1 cellular context compared by ENCODE assay signal in the genomic region with DNA sequence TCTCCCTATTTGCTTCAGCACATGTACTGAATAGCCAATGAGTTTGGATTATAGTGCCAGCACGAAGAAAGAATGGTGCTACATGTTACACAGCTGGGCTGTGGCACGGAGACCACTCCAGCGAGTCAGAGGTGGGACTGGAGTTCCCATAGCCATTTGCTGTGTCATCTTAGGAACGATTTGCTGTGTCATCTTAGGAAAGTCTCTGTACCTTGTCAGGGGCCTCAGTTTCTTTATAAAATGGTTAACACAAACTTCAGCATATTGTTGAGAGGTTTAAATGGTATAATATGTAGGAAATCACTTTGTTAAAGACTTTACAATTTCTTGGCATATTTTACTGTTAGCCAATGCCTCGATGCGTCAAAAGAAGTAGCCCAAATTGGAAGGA.
TF ChIP-seq lines count a peak whose summit lies in the region.

No MANE protein-coding gene starts in this region.

TF ChIP-seq in IMR-90, 13 proteins besides CTCF, POLR2A, EP300 and RAD21 (continued from another document):
- TF ChIP-seq MAZ (IDR thresholded peaks at IDR 0.05; ENCODE audit: borderline replicate concordance, low read depth, low read length) (no peak), MAFK (IDR thresholded peaks at IDR 0.05; ENCODE audit: low read depth, low read length) (no peak), RCOR1 (IDR thresholded peaks at IDR 0.05; ENCODE audit: insufficient replicate concordance, low read length) (no peak), NFE2L2 (IDR thresholded peaks at IDR 0.05; ENCODE audit: low read depth, low read length) (peak; percentile 32; the same call in 1 of the 2 replicates)
